2 cellular contexts compared by ENCODE assay signal in genomic region chr2:46862430-46862829, GRCh38.
TF ChIP-seq lines count a peak whose summit lies in the region.

No MANE protein-coding gene starts in this region.

TF ChIP-seq in A549, 52 proteins besides CTCF, POLR2A, EP300 and RAD21 (continued from another document):
- TF ChIP-seq HMGXB4 (CRISPR knock-in tag; IDR thresholded peaks at IDR 0.05; ENCODE audit: borderline replicate concordance) (no peak), USF2 (IDR thresholded peaks at IDR 0.05) (no peak), BHLHE40 (IDR thresholded peaks at IDR 0.05; ENCODE audit: low read depth, low read length) (no peak), POLR2AphosphoS2 (conservative IDR thresholded peaks at IDR 0.05; ENCODE audit: low read length) (no peak), NR3C1 (IDR thresholded peaks at IDR 0.05) (no peak), RFX5 (IDR thresholded peaks at IDR 0.05) (no peak), EHMT2 (IDR thresholded peaks at IDR 0.05; ENCODE audit: low read depth) (no peak), HES2 (IDR thresholded peaks at IDR 0.05) (no peak), FOXS1 (CRISPR knock-in tag; IDR thresholded peaks at IDR 0.05) (no peak)

TF ChIP-seq in IMR-90, 13 proteins besides CTCF, POLR2A, EP300 and RAD21 (continued from another document):
- no peak for TF ChIP-seq ELK1 (IDR thresholded peaks at IDR 0.05; ENCODE audit: borderline replicate concordance, low read depth, low read length)
- no peak for TF ChIP-seq BHLHE40 (IDR thresholded peaks at IDR 0.05; ENCODE audit: low read depth, low read length)
- TF ChIP-seq RCOR1 (IDR thresholded peaks at IDR 0.05; ENCODE audit: insufficient replicate concordance, low read length): no peak
- no peak for TF ChIP-seq MAFK (IDR thresholded peaks at IDR 0.05; ENCODE audit: low read depth, low read length)
